In genomic region chr5:143425835-143426234, GRCh38 we compare ENCODE assay signal across 30 cellular contexts.
"Had no signal": no experiment of that assay in that cellular context is flagged by ENCODE, and none has a peak within 500 bp of the region (broad histone marks: within the 10 kb centered on the region; RNA-seq: fewer than 3 reads in every experiment).

No MANE protein-coding gene starts in this region.

- ATAC-seq: activated CD8-positive, alpha-beta T cell treated with anti-CD3 and anti-CD28 coated beads, Interleukin-2, amount 10 ng/mL, durations not matched to agents 7 days and 5 days; activated naive CD4-positive, alpha-beta T cell treated with anti-CD3 and anti-CD28 coated beads, Interleukin-2, amount 50 U/mL, for 72 hours; body of pancreas; effector memory CD8-positive, alpha-beta T cell; foreskin keratinocyte; gastrocnemius medialis; heart left ventricle had no signal

- H3K27ac Mint-ChIP-seq: activated CD4-positive, alpha-beta memory T cell treated with anti-CD3 and anti-CD28 coated beads for 36 hours; activated CD4-positive, alpha-beta T cell treated with anti-CD3 and anti-CD28 coated beads for 36 hours; activated CD4-positive, alpha-beta T cell treated with anti-CD3 and anti-CD28 coated beads, Interleukin-2, amount 10 ng/mL, durations not matched to agents 24 days and 14 days; activated CD8-positive, alpha-beta T cell treated with anti-CD3 and anti-CD28 coated beads, Interleukin-2, amount 10 ng/mL, durations not matched to agents 7 days and 5 days; activated naive CD4-positive, alpha-beta T cell treated with anti-CD3 and anti-CD28 coated beads, Interleukin-2, amount 50 U/mL, for 72 hours; activated T-helper 17 cell treated with anti-CD3 and anti-CD28 coated beads, Interleukin-2, amount 50 U/mL, for 72 hours; effector memory CD8-positive, alpha-beta T cell had no signal

- H3K27me3 ChIP-seq: adrenal gland, body of pancreas, esophagus muscularis mucosa, foreskin keratinocyte, gastrocnemius medialis, heart left ventricle had no signal

- H3K4me3 Mint-ChIP-seq: activated CD4-positive, alpha-beta memory T cell treated with anti-CD3 and anti-CD28 coated beads for 36 hours; activated CD4-positive, alpha-beta T cell treated with anti-CD3 and anti-CD28 coated beads for 36 hours; activated CD4-positive, alpha-beta T cell treated with anti-CD3 and anti-CD28 coated beads, Interleukin-2, amount 10 ng/mL, durations not matched to agents 24 days and 14 days; activated CD8-positive, alpha-beta T cell treated with anti-CD3 and anti-CD28 coated beads, Interleukin-2, amount 10 ng/mL, durations not matched to agents 7 days and 5 days; activated T-cell treated with anti-CD3 and anti-CD28 coated beads, Interleukin-2, amount 50 U/mL, for 24 hours; effector memory CD8-positive, alpha-beta T cell had no signal

- H3K4me1 ChIP-seq: adrenal gland, body of pancreas, esophagus muscularis mucosa, foreskin keratinocyte, gastrocnemius medialis had no signal

- H3K27ac ChIP-seq: adrenal gland, body of pancreas, esophagus muscularis mucosa, foreskin keratinocyte, gastrocnemius medialis, heart left ventricle had no signal

- H3K9me3 Mint-ChIP-seq: activated CD4-positive, alpha-beta memory T cell treated with anti-CD3 and anti-CD28 coated beads for 36 hours; activated T-helper 17 cell treated with anti-CD3 and anti-CD28 coated beads, Interleukin-2, amount 50 U/mL, for 72 hours; effector memory CD8-positive, alpha-beta T cell had no signal

- DNase-seq: activated CD4-positive, alpha-beta memory T cell treated with anti-CD3 and anti-CD28 coated beads for 36 hours; activated CD4-positive, alpha-beta T cell treated with anti-CD3 and anti-CD28 coated beads for 36 hours; activated CD4-positive, alpha-beta T cell treated with anti-CD3 and anti-CD28 coated beads, Interleukin-2, amount 10 ng/mL, durations not matched to agents 24 days and 14 days; activated CD4-positive, CD25-positive, alpha-beta regulatory T cell; activated CD4-positive, CD25-positive, alpha-beta regulatory T cell treated with anti-CD3 and anti-CD28 coated beads, Interleukin-2, amount 50 U/mL, for 72 hours; activated CD8-positive, alpha-beta memory T cell treated with anti-CD3 and anti-CD28 coated beads, Interleukin-2, amount 50 U/mL, for 48 hours; activated CD8-positive, alpha-beta T cell treated with anti-CD3 and anti-CD28 coated beads, Interleukin-2, amount 10 ng/mL, durations not matched to agents 7 days and 5 days; activated effector memory CD4-positive, alpha-beta T cell treated with Interleukin-2 at 50 U/mL for 16 hours; activated gamma-delta T cell treated with Interleukin-2 at 50 U/mL for 16 hours; activated naive CD4-positive, alpha-beta T cell treated with Interleukin-2 at 50 U/mL for 16 hours; activated T-cell treated with anti-CD3 and anti-CD28 coated beads for 4 hours; activated T-cell treated with anti-CD3 and anti-CD28 coated beads, Interleukin-2, amount 50 U/mL, for 24 hours; adrenal gland; amygdala; aorta; body of pancreas; caudate nucleus; cortex of kidney; dermis blood vessel endothelial cell; effector CD4-positive, alpha-beta T cell; effector memory CD8-positive, alpha-beta T cell; erythroblast; foreskin keratinocyte; gastrocnemius medialis; glutamatergic neuron; heart left ventricle; T-helper 2 cell had no signal

- H3K36me3 ChIP-seq: adrenal gland, esophagus muscularis mucosa, gastrocnemius medialis, heart left ventricle had no signal

- H3K9me3 ChIP-seq: adrenal gland, body of pancreas, esophagus muscularis mucosa, gastrocnemius medialis, heart left ventricle had no signal

- H3K4me3 ChIP-seq: adrenal gland, body of pancreas, esophagus muscularis mucosa, gastrocnemius medialis, heart left ventricle had no signal

- H3K27me3 Mint-ChIP-seq: activated CD4-positive, alpha-beta memory T cell treated with anti-CD3 and anti-CD28 coated beads for 36 hours; activated CD4-positive, alpha-beta T cell treated with anti-CD3 and anti-CD28 coated beads for 36 hours; activated CD4-positive, alpha-beta T cell treated with anti-CD3 and anti-CD28 coated beads, Interleukin-2, amount 10 ng/mL, durations not matched to agents 24 days and 14 days; activated T-cell treated with anti-CD3 and anti-CD28 coated beads, Interleukin-2, amount 50 U/mL, for 24 hours; activated T-helper 17 cell treated with anti-CD3 and anti-CD28 coated beads, Interleukin-2, amount 50 U/mL, for 72 hours had no signal
